ENCODE assay signal across 25 cellular contexts in the genomic region with DNA sequence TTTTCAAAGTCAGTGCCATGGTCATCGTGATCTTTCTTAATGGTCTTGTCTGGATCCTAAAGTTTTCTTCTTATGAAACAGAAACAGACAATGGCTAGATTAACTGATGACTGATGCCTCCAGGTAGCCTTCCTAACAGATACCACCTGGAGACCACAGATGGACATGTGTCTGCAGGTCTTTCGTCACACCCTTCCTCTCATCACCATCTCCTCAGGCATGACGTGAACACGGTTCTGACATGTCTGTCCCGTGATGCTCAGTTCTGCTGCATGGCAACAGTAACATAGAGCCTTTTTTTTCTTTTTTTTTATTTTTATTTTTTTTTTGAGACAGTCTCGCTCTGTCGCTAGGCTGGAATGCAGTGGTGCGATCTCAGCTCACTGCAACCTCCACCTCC.
"Had no signal": no experiment of that assay in that cellular context is flagged by ENCODE, and none has a peak within 500 bp of the region (broad histone marks: within the 10 kb centered on the region; RNA-seq: fewer than 3 reads in every experiment).

No MANE protein-coding gene starts in this region.

- H3K27me3 ChIP-seq: ovary, testis, uterus had no signal

- H3K27ac ChIP-seq: heart right ventricle, lower lobe of right lung, ovary, psoas muscle, skin epidermis, spleen, testis, tibial artery, upper lobe of right lung, uterus had no signal

- H3K4me3 ChIP-seq: heart right ventricle, lower lobe of right lung, ovary, psoas muscle, skin epidermis, spleen, testis, tibial artery, upper lobe of right lung, uterus had no signal

- DNase-seq: cortex of kidney; effector memory CD8-positive, alpha-beta T cell; foreskin fibroblast; glutamatergic neuron; heart right ventricle; hippocampal formation; left colon; left ventricle myocardium superior; lower lobe of right lung; naive thymus-derived CD8-positive, alpha-beta T cell; nephron progenitor cell; nucleus accumbens; ovary; posterior cingulate gyrus; psoas muscle; spleen; stimulated activated CD4-positive, alpha-beta T cell treated with anti-CD3 and anti-CD28 coated beads, Interleukin-4, amount 100 ng/mL, for 4 hours; stimulated activated naive CD8-positive, alpha-beta T cell treated with anti-CD3 and anti-CD28 coated beads, Interleukin-15, Interleukin-2, amounts not matched to agents 100 U/mL and 50 U/mL, for 24 hours; substantia nigra; testis; tibial artery; upper lobe of right lung; uterus had no signal

- H3K36me3 ChIP-seq: heart right ventricle, lower lobe of right lung, ovary, spleen, tibial artery, upper lobe of right lung, uterus had no signal

- H3K4me1 ChIP-seq: heart right ventricle, lower lobe of right lung, psoas muscle, spleen, testis, tibial artery, upper lobe of right lung, uterus had no signal

- H3K9me3 ChIP-seq: heart right ventricle, lower lobe of right lung, ovary, psoas muscle, testis, tibial artery, upper lobe of right lung, uterus had no signal

- ATAC-seq: effector memory CD8-positive, alpha-beta T cell; heart right ventricle; left colon; left ventricle myocardium superior; lower lobe of right lung; naive thymus-derived CD8-positive, alpha-beta T cell; psoas muscle; right cardiac atrium; stimulated activated naive CD8-positive, alpha-beta T cell treated with anti-CD3 and anti-CD28 coated beads, Interleukin-15, Interleukin-2, amounts not matched to agents 100 U/mL and 50 U/mL, for 24 hours had no signal
